ENCODE assay signal across 20 cellular contexts in the genomic region with DNA sequence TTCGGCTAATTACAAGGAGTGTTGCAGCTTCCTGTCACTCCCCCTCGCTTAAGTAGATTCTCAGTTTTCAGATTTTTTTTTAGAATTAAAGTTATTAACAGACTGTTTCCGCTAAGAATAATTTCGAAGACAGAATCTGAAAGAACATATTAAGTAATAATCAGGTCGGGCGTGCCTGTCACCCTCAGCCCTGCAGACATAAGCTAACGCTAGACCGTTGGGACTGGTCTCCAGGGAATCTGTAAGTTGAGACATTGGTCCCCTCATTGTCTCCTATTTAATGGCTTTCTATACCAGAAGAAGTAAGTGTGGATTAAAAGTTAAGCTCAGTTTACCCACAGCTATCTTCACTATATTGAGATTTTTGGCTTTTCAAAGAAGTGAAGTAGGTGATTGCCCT. TPM values are rescaled to one million over a fixed set of nuclear protein-coding genes. Genes with fewer than 3 reads are reported as not detected.
DNase-seq lines count a peak whose midpoint lies in the region; ATAC-seq and TF ChIP-seq lines count a peak whose summit lies in the region.
"Had no signal": no experiment of that assay in that cellular context is flagged by ENCODE, and none has a peak within 500 bp of the region (broad histone marks: within the 10 kb centered on the region; RNA-seq: fewer than 3 reads in every experiment).

No MANE protein-coding gene starts in this region.

- peak overlapping the region; percentile 37 for H3K27ac Mint-ChIP-seq in progenitor cell of endocrine pancreas
- H3K27ac Mint-ChIP-seq in stimulated activated memory B cell treated with anti-CD40 and anti-IgM and Interleukin-4, amounts not matched to agents 10 μg/mL and 1 μg/mL and 100 μg/mL, for 72 hours, result no peak overlapping the region
- H3K27ac Mint-ChIP-seq in stimulated activated naive B cell treated with anti-CD40 and anti-IgM and Interleukin-4, amounts not matched to agents 10 μg/mL and 1 μg/mL and 100 μg/mL, for 72 hours, result no peak overlapping the region
- H3K27ac Mint-ChIP-seq: B cell; CD8-positive, alpha-beta T cell had no signal

- H3K36me3 Mint-ChIP-seq in progenitor cell of endocrine pancreas (ENCODE audit: insufficient read depth), result no peaks in the 10 kb centered on the region
- H3K36me3 Mint-ChIP-seq in stimulated activated memory B cell treated with anti-CD40 and anti-IgM and Interleukin-4, amounts not matched to agents 10 μg/mL and 1 μg/mL and 100 μg/mL, for 72 hours, result no peaks in the 10 kb centered on the region
- H3K36me3 Mint-ChIP-seq in stimulated activated naive B cell treated with anti-CD40 and anti-IgM and Interleukin-4, amounts not matched to agents 10 μg/mL and 1 μg/mL and 100 μg/mL, for 72 hours, result no peaks in the 10 kb centered on the region
- H3K36me3 Mint-ChIP-seq: CD8-positive, alpha-beta T cell had no signal

- TF ChIP-seq CTCF in progenitor cell of endocrine pancreas (IDR thresholded peaks at IDR 0.05; ENCODE audit: unreplicated experiment), result no peak

- no peaks in the 10 kb centered on the region for H3K4me1 Mint-ChIP-seq in progenitor cell of endocrine pancreas (ENCODE audit: low read depth)
- H3K4me1 Mint-ChIP-seq in stimulated activated memory B cell treated with anti-CD40 and anti-IgM and Interleukin-4, amounts not matched to agents 10 μg/mL and 1 μg/mL and 100 μg/mL, for 72 hours, result peaks cover 18% of the 10 kb centered on the region
- H3K4me1 Mint-ChIP-seq in stimulated activated naive B cell treated with anti-CD40 and anti-IgM and Interleukin-4, amounts not matched to agents 10 μg/mL and 1 μg/mL and 100 μg/mL, for 72 hours, result peaks cover 9 to 14% of the 10 kb centered on the region in 2 donors

- no peak overlapping the region for H3K4me3 Mint-ChIP-seq in progenitor cell of endocrine pancreas (ENCODE audit: low read depth)
- no peak overlapping the region for H3K4me3 Mint-ChIP-seq in stimulated activated memory B cell treated with anti-CD40 and anti-IgM and Interleukin-4, amounts not matched to agents 10 μg/mL and 1 μg/mL and 100 μg/mL, for 72 hours
- no peak overlapping the region for H3K4me3 Mint-ChIP-seq in stimulated activated naive B cell treated with anti-CD40 and anti-IgM and Interleukin-4, amounts not matched to agents 10 μg/mL and 1 μg/mL and 100 μg/mL, for 72 hours
- H3K4me3 Mint-ChIP-seq: B cell; CD8-positive, alpha-beta T cell had no signal

- peak; percentile 39 for DNase-seq in NCI-H82 (lab: John Stamatoyannopoulos, UW)
- no peak for DNase-seq in NCI-H82 treated with DMSO at 0.1 percent for 48 hours (lab: John Stamatoyannopoulos, UW; ENCODE audit: unreplicated experiment)
- DNase-seq in NCI-H1436 (lab: John Stamatoyannopoulos, UW), result peak; percentile 2
- peak; percentile 20 for DNase-seq in NCI-H2171 treated with DMSO at 0.1 percent for 48 hours (lab: John Stamatoyannopoulos, UW)
- no peak for DNase-seq in progenitor cell of endocrine pancreas (ENCODE audit: low spot score, unreplicated experiment)
- no peak for DNase-seq in nucleus accumbens (lab: John Stamatoyannopoulos, UW)
- no peak for DNase-seq in stimulated activated naive B cell treated with anti-CD40 and anti-IgM and Interleukin-4, amounts not matched to agents 10 μg/mL and 1 μg/mL and 100 μg/mL, for 72 hours
- DNase-seq: 8988T; Calu3; CD8-positive, alpha-beta T cell; DMS 273 treated with DMSO at 0.1 percent for 48 hours; DMS53; DND-41; EL; GM23248 had no signal

- H3K9me3 Mint-ChIP-seq in progenitor cell of endocrine pancreas (ENCODE audit: low read depth), result no peaks in the 10 kb centered on the region
- no peaks in the 10 kb centered on the region for H3K9me3 Mint-ChIP-seq in stimulated activated memory B cell treated with anti-CD40 and anti-IgM and Interleukin-4, amounts not matched to agents 10 μg/mL and 1 μg/mL and 100 μg/mL, for 72 hours
- no peaks in the 10 kb centered on the region for H3K9me3 Mint-ChIP-seq in stimulated activated naive B cell treated with anti-CD40 and anti-IgM and Interleukin-4, amounts not matched to agents 10 μg/mL and 1 μg/mL and 100 μg/mL, for 72 hours
- H3K9me3 Mint-ChIP-seq: CD8-positive, alpha-beta T cell had no signal

- ATAC-seq in stimulated activated memory B cell treated with anti-CD40 and anti-IgM and Interleukin-4, amounts not matched to agents 10 μg/mL and 1 μg/mL and 100 μg/mL, for 72 hours, result no peak
- no peak for ATAC-seq in stimulated activated naive B cell treated with anti-CD40 and anti-IgM and Interleukin-4, amounts not matched to agents 10 μg/mL and 1 μg/mL and 100 μg/mL, for 72 hours (replicated peaks)
- ATAC-seq: CD8-positive, alpha-beta T cell; GM12878 had no signal

- H3K27me3 Mint-ChIP-seq in progenitor cell of endocrine pancreas, result no peaks in the 10 kb centered on the region
- H3K27me3 Mint-ChIP-seq in stimulated activated memory B cell treated with anti-CD40 and anti-IgM and Interleukin-4, amounts not matched to agents 10 μg/mL and 1 μg/mL and 100 μg/mL, for 72 hours, result no peaks in the 10 kb centered on the region
- no peaks in the 10 kb centered on the region for H3K27me3 Mint-ChIP-seq in stimulated activated naive B cell treated with anti-CD40 and anti-IgM and Interleukin-4, amounts not matched to agents 10 μg/mL and 1 μg/mL and 100 μg/mL, for 72 hours
- H3K27me3 Mint-ChIP-seq: B cell had no signal

RNA-seq across cellular contexts. Expression of gene NMNAT1, which starts 14.5 kb away (rescaled TPM):
- total RNA-seq in progenitor cell of endocrine pancreas, result 10.1 and 11.0 TPM in 2 replicates

RNA-seq across cellular contexts. Expression of gene LZIC, which starts 14.5 kb away (rescaled TPM):
- total RNA-seq in progenitor cell of endocrine pancreas, result 32.9 and 37.0 TPM in 2 replicates

RNA-seq across cellular contexts. Expression of gene RBP7, which starts 39.3 kb away (rescaled TPM):
- 0.55 and 0.65 TPM in 2 replicates for total RNA-seq in progenitor cell of endocrine pancreas
- total RNA-seq: B cell; CD8-positive, alpha-beta T cell; GM12878; GM23248; H4; HT1080 had no signal

RNA-seq across cellular contexts. Expression of gene CTNNBIP1, which starts 47.7 kb away (rescaled TPM):
- total RNA-seq in progenitor cell of endocrine pancreas, result 74.9 and 79.9 TPM in 2 replicates

Comparison
In these comparisons a context has a peak if more than half of its experiments do, and no peak if none do; other contexts are left out.
1. DNase-seq: peak in NCI-H82 (single experiment), NCI-H1436 (single experiment) and NCI-H2171 treated with DMSO at 0.1 percent for 48 hours (single experiment); none in NCI-H82 treated with DMSO at 0.1 percent for 48 hours (single experiment), progenitor cell of endocrine pancreas (single experiment), nucleus accumbens (0 of 56) and stimulated activated naive B cell treated with anti-CD40 and anti-IgM and Interleukin-4, amounts not matched to agents 10 μg/mL and 1 μg/mL and 100 μg/mL, for 72 hours (single experiment).